ENCODE assay signal across 8 cellular contexts in the genomic region with DNA sequence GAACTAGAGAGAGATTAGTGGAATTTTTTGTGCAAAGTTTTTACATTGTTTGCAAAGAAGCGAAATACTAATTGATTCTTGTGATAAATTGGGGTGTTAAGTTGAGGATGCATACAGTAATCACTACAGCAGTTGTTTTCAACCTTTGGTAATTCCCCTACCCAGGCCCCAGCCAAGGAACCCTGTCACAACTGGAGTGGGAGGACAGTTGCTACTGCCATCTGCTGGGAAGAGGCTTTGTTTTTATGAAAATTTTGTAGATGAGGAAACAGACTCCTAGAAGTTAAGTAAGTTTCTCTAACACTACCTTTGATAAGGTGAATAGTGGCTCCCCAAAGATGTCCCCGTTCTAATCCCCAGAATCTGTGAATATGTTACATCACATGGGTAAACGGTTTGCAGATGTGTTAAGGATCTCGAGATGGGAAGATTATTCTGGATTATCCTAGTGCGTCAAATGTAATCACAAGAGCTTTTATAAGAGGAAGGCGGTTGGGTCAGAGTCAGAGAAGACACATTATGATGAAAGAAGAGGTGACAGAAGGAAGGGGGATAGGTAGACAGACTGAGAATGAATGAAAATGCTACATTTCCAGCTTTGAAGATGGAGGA. TPM values are rescaled to one million over a fixed set of nuclear protein-coding genes. Genes with fewer than 3 reads are reported as not detected.
A peak's percentile ranks its signal among the peaks of the same experiment; 100 is the strongest.
DNase-seq lines count a peak whose midpoint lies in the region; TF ChIP-seq lines count a peak whose summit lies in the region.

No MANE protein-coding gene starts in this region.

- H3K4me1 ChIP-seq in transverse colon (no peaks in the 10 kb centered on the region), ovary (ENCODE audit: insufficient read depth) (no peaks in the 10 kb centered on the region)

- 32 to 57% methylated on average over 2 to 6 of the region's 6 CpGs for WGBS in transverse colon (ENCODE audit: low coverage in 1 of 2), 2 donors
- 87 to 90% (median 88%) methylated on average over 6 of the region's 6 CpGs for WGBS in ovary, 3 donors

- DNase-seq in NCI-H2029 treated with DMSO at 0.1 percent for 48 hours (lab: John Stamatoyannopoulos, UW) (peak; percentile 10), NCI-H2029 (lab: John Stamatoyannopoulos, UW) (no peak), GM19240 (ENCODE audit: insufficient read length, low spot score) (peak; percentile 20), iPS-NIHi11 (ENCODE audit: low spot score) (peak; percentile 67), transverse colon (peak; percentile 17), ovary (no peak)
- peak; percentile 9 for DNase-seq in Jurkat, Clone E6-1 (ENCODE audit: low read depth, low spot score)
- peak; percentile 22 to 40 for DNase-seq in activated CD4-positive, alpha-beta T cell treated with anti-CD3 and anti-CD28 coated beads, Interleukin-2, amount 50 U/mL, for 48 hours

- TF ChIP-seq CTCF in transverse colon (IDR thresholded peaks at IDR 0.05) (peak; percentile 27 to 39 (median 37)), ovary (IDR thresholded peaks at IDR 0.05) (no peak)

- H3K27me3 ChIP-seq in transverse colon, result no peaks in the 10 kb centered on the region
- no peaks in the 10 kb centered on the region for H3K27me3 ChIP-seq in ovary

- in situ Hi-C loops in transverse colon (cut with MboI; ENCODE audit: low pct_ligation_motif_present in 1 of 4, low pct_unique_long_range_greater_than_20kb in 1 of 4, low sequenced_read_pairs in 3 of 4), result loop anchor here in 3 of 4 donors (25.0 kb wide), 1 partner anchor 879 kb away; no protein-coding TSS in a partner anchor

- TF ChIP-seq POLR2A in transverse colon (IDR thresholded peaks at IDR 0.05) (no peak), ovary (IDR thresholded peaks at IDR 0.05) (no peak)

- H3K27ac ChIP-seq in transverse colon (no peak overlapping the region), ovary (no peak overlapping the region)

- intact Hi-C loops in transverse colon (cut with DNase I; ENCODE audit: low total_unique reads) (no loop called here), ovary (cut with DNase I) (no loop called here)

- H3K4me3 ChIP-seq in Jurkat, Clone E6-1 (ENCODE audit: low read length), result no peak overlapping the region
- H3K4me3 ChIP-seq in transverse colon (no peak overlapping the region), ovary (no peak overlapping the region)

- TF ChIP-seq EP300 in transverse colon (IDR thresholded peaks at IDR 0.05; ENCODE audit: low read depth) (no peak), ovary (IDR thresholded peaks at IDR 0.05) (no peak)

- H3K36me3 ChIP-seq in transverse colon (no peaks in the 10 kb centered on the region), ovary (no peaks in the 10 kb centered on the region)

- no peaks in the 10 kb centered on the region for H3K9me3 ChIP-seq in transverse colon
- no peaks in the 10 kb centered on the region for H3K9me3 ChIP-seq in ovary

RNA-seq across cellular contexts. Expression of a gene that starts 34.0 kb away (rescaled TPM):
- polyA plus RNA-seq in Jurkat, Clone E6-1 (2012; ENCODE audit: insufficient read depth, insufficient read length), result not detected
- total RNA-seq in transverse colon (not detected), ovary (not detected)
- not detected for polyA plus RNA-seq in ovary

Comparison
In these comparisons a context has a peak if more than half of its experiments do, and no peak if none do; other contexts are left out.
1. DNase-seq: peak in NCI-H2029 treated with DMSO at 0.1 percent for 48 hours (single experiment), GM19240 (single experiment), Jurkat, Clone E6-1 (single experiment), activated CD4-positive, alpha-beta T cell treated with anti-CD3 and anti-CD28 coated beads, Interleukin-2, amount 50 U/mL, for 48 hours (2 of 2), iPS-NIHi11 (single experiment) and transverse colon (single experiment); none in NCI-H2029 (single experiment) and ovary (0 of 5).
2. CTCF ChIP-seq: peak in transverse colon (5 of 5); none in ovary (0 of 3).